ENCODE assay signal across 1 cellular context in genomic region chr2:168907940-168908662, GRCh38.
TF ChIP-seq lines count a peak whose summit lies in the region.

No MANE protein-coding gene starts in this region.

TF ChIP-seq in K562, 482 proteins besides CTCF, POLR2A, EP300 and RAD21 (continued from another document):
- TF ChIP-seq REST (CRISPR knock-in tag; IDR thresholded peaks at IDR 0.05; ENCODE audit: low read depth) (no peak), MIER1 (IDR thresholded peaks at IDR 0.05; ENCODE audit: low read depth) (no peak), KLF16 (IDR thresholded peaks at IDR 0.05) (0 out of 2 replicates have a peak, but pooled peaks have one; percentile 24), RCOR1 (IDR thresholded peaks at IDR 0.05; ENCODE audit: borderline replicate concordance in 1 of 2, low read depth in 2 of 2, low read length in 2 of 2) (peak in 1 of 2 experiments; percentile 88; a peak in 2 of 4 replicates), POLR2AphosphoS5 (IDR thresholded peaks at IDR 0.05; ENCODE audit: control insufficient read depth, insufficient read depth, low read depth, low read length) (0 out of 2 replicates have a peak, but pooled peaks have one; percentile 34), KDM1A (IDR thresholded peaks at IDR 0.05) (peak; percentile 41 to 49; a peak in 3 of 4 replicates), ATF6 (CRISPR knock-in tag; IDR thresholded peaks at IDR 0.05) (no peak), CREM (IDR thresholded peaks at IDR 0.05; ENCODE audit: low read depth) (no peak), JUN (IDR thresholded peaks at IDR 0.05; ENCODE audit: borderline replicate concordance, low read depth, low read length) (no peak), JUN (CRISPR knock-in tag; IDR thresholded peaks at IDR 0.05; ENCODE audit: borderline replicate concordance) (no peak)
